8 cellular contexts compared by ENCODE assay signal in genomic region chr6:4134841-4135664, GRCh38. TPM values are rescaled to one million over a fixed set of nuclear protein-coding genes. Genes with fewer than 3 reads are reported as not detected.
DNase-seq lines count a peak whose midpoint lies in the region; ATAC-seq and TF ChIP-seq lines count a peak whose summit lies in the region.

Gene ECI2, minus strand, starts transcription at chr6:4135575. Its CDS starts 15 bp downstream, at chr6:4135560.

- peaks cover 58% of the 10 kb centered on the region for H3K4me1 Mint-ChIP-seq in activated T-cell treated with anti-CD3 and anti-CD28 coated beads, Interleukin-2, amount 50 U/mL, for 24 hours (ENCODE audit: low read depth)
- H3K4me1 Mint-ChIP-seq in naive thymus-derived CD4-positive, alpha-beta T cell, result peaks cover 20 to 52% (median 37%) of the 10 kb centered on the region in 7 donors
- H3K4me1 Mint-ChIP-seq in stimulated activated naive CD8-positive, alpha-beta T cell treated with anti-CD3 and anti-CD28 coated beads, Interleukin-15, amount 100 ng/mL, for 72 hours, result peaks cover 54% of the 10 kb centered on the region

- H3K27me3 ChIP-seq in BE2C, result peaks cover 25% of the 10 kb centered on the region
- no peaks in the 10 kb centered on the region for H3K27me3 ChIP-seq in naive thymus-derived CD4-positive, alpha-beta T cell (ENCODE audit: control insufficient read depth in 2 of 2, insufficient read depth in 2 of 2, low read length in 2 of 2)

- intact Hi-C loops in naive thymus-derived CD4-positive, alpha-beta T cell (cut with micrococcal nuclease), result loop anchor here (1.0 to 10.0 kb wide), 24 partner anchors 21 to 1890 kb away; partner anchors contain the start of genes FAM50B (in 2 of the 2), GMDS (in 2 of the 2), RIPK1 (in 2 of the 2) and WRNIP1 (in 2 of the 2)

- peak within 1 kb of the TSS; percentile 86 for H3K4me3 Mint-ChIP-seq in activated T-cell treated with anti-CD3 and anti-CD28 coated beads, Interleukin-2, amount 50 U/mL, for 24 hours
- H3K4me3 Mint-ChIP-seq in naive thymus-derived CD4-positive, alpha-beta T cell, result peak within 1 kb of the TSS; percentile 83 to 94 (median 89)
- H3K4me3 Mint-ChIP-seq in stimulated activated naive CD8-positive, alpha-beta T cell treated with anti-CD3 and anti-CD28 coated beads, Interleukin-15, amount 100 ng/mL, for 72 hours, result peak within 1 kb of the TSS; percentile 88 to 94

- DNase-seq in BE2C (no peak), NOMO-1 treated with DMSO at 0.1 percent for 48 hours (lab: John Stamatoyannopoulos, UW; ENCODE audit: unreplicated experiment) (peak; percentile 86), fibroblast of mammary gland (ENCODE audit: low read depth) (no peak)
- DNase-seq in activated T-cell treated with anti-CD3 and anti-CD28 coated beads, Interleukin-2, amount 50 U/mL, for 24 hours, result no peak
- DNase-seq in naive thymus-derived CD4-positive, alpha-beta T cell, result peak in 6 of 9 donors; percentile 47 to 74 (median 62)
- peak in 1 of 2 donors; percentile 63 for DNase-seq in stimulated activated naive CD8-positive, alpha-beta T cell treated with anti-CD3 and anti-CD28 coated beads, Interleukin-15, amount 100 ng/mL, for 72 hours

- H3K27me3 Mint-ChIP-seq in activated T-cell treated with anti-CD3 and anti-CD28 coated beads, Interleukin-2, amount 50 U/mL, for 24 hours, result no peaks in the 10 kb centered on the region
- H3K27me3 Mint-ChIP-seq in naive thymus-derived CD4-positive, alpha-beta T cell, result no peaks in the 10 kb centered on the region
- no peaks in the 10 kb centered on the region for H3K27me3 Mint-ChIP-seq in stimulated activated naive CD8-positive, alpha-beta T cell treated with anti-CD3 and anti-CD28 coated beads, Interleukin-15, amount 100 ng/mL, for 72 hours

- no peaks in the 10 kb centered on the region for H3K4me1 ChIP-seq in BE2C
- H3K4me1 ChIP-seq in naive thymus-derived CD4-positive, alpha-beta T cell (ENCODE audit: control insufficient read depth in 2 of 2, insufficient read depth in 2 of 2, low read length in 2 of 2), result peaks cover 10 to 14% of the 10 kb centered on the region in 2 donors

- no peaks in the 10 kb centered on the region for H3K9me3 ChIP-seq in BE2C
- H3K9me3 ChIP-seq in naive thymus-derived CD4-positive, alpha-beta T cell (ENCODE audit: control insufficient read depth in 2 of 3, low read length in 3 of 3), result no peaks in the 10 kb centered on the region

- ATAC-seq in GM19043 (IDR thresholded peaks at IDR 0.05; ENCODE audit: low read depth, unreplicated experiment) (peak; percentile 38), HG03342 (IDR thresholded peaks at IDR 0.05; ENCODE audit: unreplicated experiment) (peak; percentile 40)
- ATAC-seq in naive thymus-derived CD4-positive, alpha-beta T cell, result peak; percentile 24
- ATAC-seq in stimulated activated naive CD8-positive, alpha-beta T cell treated with anti-CD3 and anti-CD28 coated beads, Interleukin-15, amount 100 ng/mL, for 72 hours, result peak; percentile 72

- no peak for TF ChIP-seq CTCF in BE2C (IDR thresholded peaks at IDR 0.05; ENCODE audit: low read depth, low read length)
- no peak for TF ChIP-seq CTCF in fibroblast of mammary gland (conservative IDR thresholded peaks at IDR 0.05; ENCODE audit: control insufficient read depth, insufficient read depth, low read depth, low read length)

- peak within 1 kb of the TSS; percentile 90 for H3K27ac Mint-ChIP-seq in activated T-cell treated with anti-CD3 and anti-CD28 coated beads, Interleukin-2, amount 50 U/mL, for 24 hours
- H3K27ac Mint-ChIP-seq in naive thymus-derived CD4-positive, alpha-beta T cell, result peak within 1 kb of the TSS; percentile 82 to 95 (median 88)
- H3K27ac Mint-ChIP-seq in stimulated activated naive CD8-positive, alpha-beta T cell treated with anti-CD3 and anti-CD28 coated beads, Interleukin-15, amount 100 ng/mL, for 72 hours, result peak within 1 kb of the TSS; percentile 88 to 95

- H3K36me3 Mint-ChIP-seq in activated T-cell treated with anti-CD3 and anti-CD28 coated beads, Interleukin-2, amount 50 U/mL, for 24 hours (ENCODE audit: low read depth), result peaks cover 38% of the 10 kb centered on the region
- peaks cover 13 to 28% (median 26%) of the 10 kb centered on the region in 5 donors for H3K36me3 Mint-ChIP-seq in naive thymus-derived CD4-positive, alpha-beta T cell

- H3K4me3 ChIP-seq in BE2C (ENCODE audit: low read depth, low read length), result peak within 1 kb of the TSS; percentile 66
- H3K4me3 ChIP-seq in fibroblast of mammary gland (ENCODE audit: control insufficient read depth, low read depth, low read length), result peak within 1 kb of the TSS; percentile 92
- H3K4me3 ChIP-seq in naive thymus-derived CD4-positive, alpha-beta T cell (ENCODE audit: low read length), result peak within 1 kb of the TSS; percentile 73

- no peaks in the 10 kb centered on the region for H3K9me3 Mint-ChIP-seq in activated T-cell treated with anti-CD3 and anti-CD28 coated beads, Interleukin-2, amount 50 U/mL, for 24 hours
- peaks cover 0 to 10% (median 0%) of the 10 kb centered on the region in 11 donors for H3K9me3 Mint-ChIP-seq in naive thymus-derived CD4-positive, alpha-beta T cell
- peaks cover 5 to 17% of the 10 kb centered on the region in 2 donors for H3K9me3 Mint-ChIP-seq in stimulated activated naive CD8-positive, alpha-beta T cell treated with anti-CD3 and anti-CD28 coated beads, Interleukin-15, amount 100 ng/mL, for 72 hours

- H3K27ac ChIP-seq in naive thymus-derived CD4-positive, alpha-beta T cell (ENCODE audit: low read depth, low read length), result peak within 1 kb of the TSS; percentile 90

- POLR2A ChIA-PET in naive thymus-derived CD4-positive, alpha-beta T cell (lab: Charles Lee), result interaction anchor here (0.6 to 4.0 kb wide), 8 partner anchors 16 to 124 kb away, joined by 3 to 26 read pairs (median 3); a partner anchor contains a TSS

- CTCF ChIA-PET in naive thymus-derived CD4-positive, alpha-beta T cell (lab: Charles Lee), result interaction anchor here (1.3 to 2.5 kb wide), 2 partner anchors 8 to 113 kb away, joined by 5 to 12 read pairs; a partner anchor contains a TSS

- no peaks in the 10 kb centered on the region for H3K36me3 ChIP-seq in BE2C
- peaks cover 3 to 33% (median 4%) of the 10 kb centered on the region in 3 experiments for H3K36me3 ChIP-seq in naive thymus-derived CD4-positive, alpha-beta T cell (ENCODE audit: control insufficient read depth in 2 of 3, insufficient read depth in 3 of 3, low read length in 3 of 3)

RNA-seq across cellular contexts. Expression of gene ECI2, which starts in this region (rescaled TPM):
- 4.4 TPM for polyA plus RNA-seq in BE2C (2012; ENCODE audit: insufficient read depth, insufficient read length, low read depth)
- total RNA-seq in naive thymus-derived CD4-positive, alpha-beta T cell, result 10 to 100 TPM; 19.9 to 69.0 (median 28.4) TPM
- polyA plus RNA-seq in naive thymus-derived CD4-positive, alpha-beta T cell, result 10 to 100 TPM; 72.1 to 94.4 TPM

Comparison
In these comparisons a context has a peak if more than half of its experiments do, and no peak if none do; other contexts are left out.
1. DNase-seq: peak in NOMO-1 treated with DMSO at 0.1 percent for 48 hours (single experiment) and naive thymus-derived CD4-positive, alpha-beta T cell (6 of 9); none in BE2C (single experiment), activated T-cell treated with anti-CD3 and anti-CD28 coated beads, Interleukin-2, amount 50 U/mL, for 24 hours (single experiment) and fibroblast of mammary gland (single experiment).
2. Peak in every context shown above with its lines, with median percentiles within 50 percentile points of each other: H3K4me3 ChIP-seq, ATAC-seq, H3K27ac Mint-ChIP-seq and H3K4me3 Mint-ChIP-seq.